9 cellular contexts compared by ENCODE assay signal in genomic region chr21:33540711-33541104, GRCh38. TPM values are rescaled to one million over a fixed set of nuclear protein-coding genes. Genes with fewer than 3 reads are reported as not detected.
A peak's percentile ranks its signal among the peaks of the same experiment; 100 is the strongest.
DNase-seq lines count a peak whose midpoint lies in the region; ATAC-seq and TF ChIP-seq lines count a peak whose summit lies in the region.
"Had no signal": no experiment of that assay in that cellular context is flagged by ENCODE, and none has a peak within 500 bp of the region (broad histone marks: within the 10 kb centered on the region; RNA-seq: fewer than 3 reads in every experiment).

No MANE protein-coding gene starts in this region.

- POLR2A ChIA-PET in HCT116 (lab: Charles Lee) = no interaction called here

- H3K36me3 ChIP-seq in HCT116 (ENCODE audit: control insufficient read depth in 1 of 2, insufficient read depth in 2 of 2, low read length in 2 of 2) (peaks cover 27 to 49% of the 10 kb centered on the region in 2 experiments), right lobe of liver (peaks cover 0 to 27% (median 5%) of the 10 kb centered on the region in 4 donors)

- H2AFZ ChIP-seq in HCT116 (ENCODE audit: low read depth, low read length, poor library complexity, severe bottlenecking) = no peak overlapping the region

- CTCF ChIA-PET in HCT116 (lab: Charles Lee) = no interaction called here

- H3K4me3 ChIP-seq in HCT116 (replicated peaks in 1 of 2; ENCODE audit: low read depth in 1 of 2, low read length in 2 of 2) = peak overlapping the region; percentile 87 to 91
- H3K4me3 ChIP-seq in right lobe of liver = peak overlapping the region; percentile 68 to 86 (median 75)

- H3K4me1 ChIP-seq in HCT116 (ENCODE audit: control insufficient read depth in 1 of 2, insufficient read depth in 2 of 2, low read length in 2 of 2) (peaks cover 15 to 19% of the 10 kb centered on the region in 2 experiments), right lobe of liver (peaks cover 0 to 24% (median 10%) of the 10 kb centered on the region in 4 donors)

- H3K4me3 Mint-ChIP-seq in activated naive CD8-positive, alpha-beta T cell treated with anti-CD3 and anti-CD28 coated beads, Interleukin-2, amount 50 U/mL, for 24 hours = peak overlapping the region; percentile 92

- intact Hi-C loops in HCT116 (cut with micrococcal nuclease) = loop anchor here (5.0 kb wide), 1 partner anchor 102 kb away; the partner anchor contains the start of genes CRYZL1 and ITSN1
- intact Hi-C loops in right lobe of liver (cut with DNase I) = no loop called here

- no peaks in the 10 kb centered on the region for H3K27me3 ChIP-seq in HCT116 (ENCODE audit: insufficient read depth, low read length)
- H3K27me3 ChIP-seq in right lobe of liver = no peaks in the 10 kb centered on the region

- BruUV-seq in HCT116 (replicated peaks; lab: Mats Ljungman, UMichigan) = no TSS peak

- ATAC-seq in HCT116 (no peak), right lobe of liver (no peak), GM19351 (IDR thresholded peaks at IDR 0.05; ENCODE audit: unreplicated experiment) (no peak)
- ATAC-seq in activated naive CD8-positive, alpha-beta T cell treated with anti-CD3 and anti-CD28 coated beads, Interleukin-2, amount 50 U/mL, for 24 hours = no peak

- H3K9me2 ChIP-seq in HCT116 (ENCODE audit: insufficient read depth) = no peaks in the 10 kb centered on the region

- H3K9me3 Mint-ChIP-seq in activated naive CD8-positive, alpha-beta T cell treated with anti-CD3 and anti-CD28 coated beads, Interleukin-2, amount 50 U/mL, for 24 hours = no peaks in the 10 kb centered on the region

- H3K9me3 ChIP-seq in HCT116 (ENCODE audit: control insufficient read depth in 1 of 2, insufficient read depth in 1 of 2, low read depth in 1 of 2, low read length in 2 of 2) (no peaks in the 10 kb centered on the region), right lobe of liver (no peaks in the 10 kb centered on the region)

- H4K20me1 ChIP-seq in HCT116 (ENCODE audit: insufficient read depth) = peaks cover 28% of the 10 kb centered on the region; the same call in 1 of the 2 replicates

- H3K4me1 Mint-ChIP-seq in activated naive CD8-positive, alpha-beta T cell treated with anti-CD3 and anti-CD28 coated beads, Interleukin-2, amount 50 U/mL, for 24 hours = peaks cover 48% of the 10 kb centered on the region

- peak overlapping the region; percentile 89 for H3K9ac ChIP-seq in HCT116 (ENCODE audit: low read length)

- TF ChIP-seq RAD21 in HCT116 (IDR thresholded peaks at IDR 0.05; ENCODE audit: low read depth) = no peak

- DNase-seq in HCT116 (ENCODE audit: low read depth, low spot score) (no peak), right lobe of liver (no peak), HCEC 1CT (no peak), anterior cingulate cortex (lab: John Stamatoyannopoulos, UW) (no peak), NCI-H146 treated with DMSO at 0.1 percent for 48 hours (lab: John Stamatoyannopoulos, UW; ENCODE audit: unreplicated experiment) (no peak)
- no peak for DNase-seq in activated naive CD8-positive, alpha-beta T cell treated with anti-CD3 and anti-CD28 coated beads, Interleukin-2, amount 50 U/mL, for 24 hours
- DNase-seq: cortex of kidney had no signal

- RAD21 ChIA-PET in HCT116 (lab: Charles Lee; ENCODE audit: low non-redundant PET in 1 of 2, low total read pairs in 2 of 2, uncharacterized antibody in 2 of 2, unreplicated experiment in 2 of 2) = no interaction called here

- H3K79me2 ChIP-seq in HCT116 (ENCODE audit: insufficient read depth, low read length) = peaks cover 90% of the 10 kb centered on the region

- TF ChIP-seq CTCF in 22Rv1 (IDR thresholded peaks at IDR 0.05) (no peak), HCT116 (IDR thresholded peaks at IDR 0.05 in 2 of 3, conservative IDR thresholded peaks at IDR 0.05 in 1 of 3; ENCODE audit: borderline replicate concordance in 1 of 3, insufficient read depth in 1 of 3, low read depth in 2 of 3, low read length in 2 of 3) (no peak), right lobe of liver (IDR thresholded peaks at IDR 0.05) (no peak)

- H3K4me2 ChIP-seq in HCT116 (ENCODE audit: low read length) = peak overlapping the region; percentile 92

- H3K36me3 Mint-ChIP-seq in activated naive CD8-positive, alpha-beta T cell treated with anti-CD3 and anti-CD28 coated beads, Interleukin-2, amount 50 U/mL, for 24 hours (ENCODE audit: low read depth) = peaks cover 68% of the 10 kb centered on the region

- H3K27ac ChIP-seq in 22Rv1 (peak overlapping the region; percentile 99), HCT116 (ENCODE audit: low read depth, low read length) (peak overlapping the region; percentile 98; the same call in 1 of the 2 replicates), right lobe of liver (peak overlapping the region in 2 of 3 donors; percentile 95 to 98)

- H3K27me3 Mint-ChIP-seq in activated naive CD8-positive, alpha-beta T cell treated with anti-CD3 and anti-CD28 coated beads, Interleukin-2, amount 50 U/mL, for 24 hours = no peaks in the 10 kb centered on the region

- peak overlapping the region; percentile 98 for H3K27ac Mint-ChIP-seq in activated naive CD8-positive, alpha-beta T cell treated with anti-CD3 and anti-CD28 coated beads, Interleukin-2, amount 50 U/mL, for 24 hours

- TF ChIP-seq POLR2A in HCT116 (IDR thresholded peaks at IDR 0.05; ENCODE audit: borderline replicate concordance, extremely low read depth, insufficient read depth, insufficient read length) = no peak
- TF ChIP-seq POLR2A in right lobe of liver (IDR thresholded peaks at IDR 0.05) = no peak

- 59% methylated on average over 3 of the region's 3 CpGs for WGBS in right lobe of liver (ENCODE audit: insufficient coverage, low coverage, low lambda C conversion rate, missing lambda C conversion rate)

TF ChIP-seq in HCT116, 20 proteins besides CTCF, POLR2A, EP300 and RAD21:
- TF ChIP-seq ELF1 (IDR thresholded peaks at IDR 0.05; ENCODE audit: borderline replicate concordance, low read depth) (no peak), POLR2AphosphoS5 (IDR thresholded peaks at IDR 0.05; ENCODE audit: low read depth, low read length) (0 out of 2 replicates have a peak, but pooled peaks have one; percentile 20)

RNA-seq across cellular contexts. Expression of gene GART, which starts 1.2 kb away (rescaled TPM):
- total RNA-seq in HCT116 (2021; ENCODE audit: unreplicated experiment) (241 TPM), right lobe of liver (10 to 100 TPM; 23.0 to 93.5 (median 39.3) TPM)
- 93.2 and 108 TPM in 2 replicates for polyA plus RNA-seq in HCT116 (2012)

RNA-seq across cellular contexts. Expression of gene SON, which starts 2.1 kb away (rescaled TPM):
- total RNA-seq in HCT116 (2021; ENCODE audit: unreplicated experiment) = 195 TPM
- polyA plus RNA-seq in HCT116 (2012) = 67.4 and 76.5 TPM in 2 replicates
- 100 to 1,000 TPM in 4 of 6 experiments, 10 to 100 TPM in 2; 86.7 to 212 (median 113) TPM for total RNA-seq in right lobe of liver

RNA-seq across cellular contexts. Expression of gene DONSON, which starts 47.8 kb away (rescaled TPM):
- total RNA-seq in HCT116 (2021; ENCODE audit: unreplicated experiment) (31.7 TPM), right lobe of liver (10 to 100 TPM in 2 of 6 experiments, 1 to 10 TPM in 4; 6.0 to 13.7 (median 8.4) TPM)
- 19.4 and 22.6 TPM in 2 replicates for polyA plus RNA-seq in HCT116 (2012)

RNA-seq across cellular contexts. Expression of gene DNAJC28, which starts 49.2 kb away (rescaled TPM):
- total RNA-seq in HCT116 (2021; ENCODE audit: unreplicated experiment) (0.81 TPM), right lobe of liver (1 to 10 TPM; 1.7 to 2.7 (median 1.9) TPM)
- polyA plus RNA-seq in HCT116 (2012) = 0.22 and 0.33 TPM in 2 replicates
